In genomic region chr3:52684184-52684583, GRCh38 we compare ENCODE assay signal across 11 cellular contexts. TPM values are rescaled to one million over a fixed set of nuclear protein-coding genes. Genes with fewer than 3 reads are reported as not detected.
DNase-seq lines count a peak whose midpoint lies in the region; ATAC-seq and TF ChIP-seq lines count a peak whose summit lies in the region.
"Had no signal": no experiment of that assay in that cellular context is flagged by ENCODE, and none has a peak within 500 bp of the region (broad histone marks: within the 10 kb centered on the region; RNA-seq: fewer than 3 reads in every experiment).

No MANE protein-coding gene starts in this region.

- WGBS in liver, result 26% methylated on average over 5 of the region's 5 CpGs
- WGBS in transverse colon (ENCODE audit: low coverage in 1 of 2), 2 donors, result 38 to 41% methylated on average over 5 of the region's 5 CpGs

- H3K27ac ChIP-seq in liver (ENCODE audit: low read depth in 1 of 2, low read length in 2 of 2) (peak overlapping the region; percentile 85 to 98), transverse colon (peak overlapping the region in 3 of 4 donors; percentile 95 to 99 (median 98))

- H3K4me1 Mint-ChIP-seq in activated T-cell treated with anti-CD3 and anti-CD28 coated beads, Interleukin-2, amount 50 U/mL, for 4 hours (ENCODE audit: low read depth), result peaks cover 67% of the 10 kb centered on the region
- H3K4me1 Mint-ChIP-seq in activated T-helper 17 cell treated with anti-CD3 and anti-CD28 coated beads, Interleukin-2, amount 50 U/mL, for 72 hours, result peaks cover 56% of the 10 kb centered on the region

- TF ChIP-seq EP300 in transverse colon (IDR thresholded peaks at IDR 0.05; ENCODE audit: low read depth), result no peak

- no peaks in the 10 kb centered on the region for H3K9me3 Mint-ChIP-seq in activated T-cell treated with anti-CD3 and anti-CD28 coated beads, Interleukin-2, amount 50 U/mL, for 4 hours
- H3K9me3 Mint-ChIP-seq in activated T-helper 17 cell treated with anti-CD3 and anti-CD28 coated beads, Interleukin-2, amount 50 U/mL, for 72 hours, result no peaks in the 10 kb centered on the region

- H3K4me3 ChIP-seq in liver (ENCODE audit: low read depth in 1 of 3, low read length in 3 of 3), result no peak overlapping the region
- H3K4me3 ChIP-seq in transverse colon, result no peak overlapping the region

- TF ChIP-seq RAD21 in liver (IDR thresholded peaks at IDR 0.05), result no peak

- H3K27me3 Mint-ChIP-seq in activated T-cell treated with anti-CD3 and anti-CD28 coated beads, Interleukin-2, amount 50 U/mL, for 4 hours (ENCODE audit: low read depth), result no peaks in the 10 kb centered on the region
- no peaks in the 10 kb centered on the region for H3K27me3 Mint-ChIP-seq in activated T-helper 17 cell treated with anti-CD3 and anti-CD28 coated beads, Interleukin-2, amount 50 U/mL, for 72 hours

- peaks cover 16 to 52% (median 46%) of the 10 kb centered on the region in 4 donors for H3K4me1 ChIP-seq in liver (ENCODE audit: control insufficient read depth in 4 of 4, insufficient read depth in 4 of 4, low read length in 3 of 4)
- H3K4me1 ChIP-seq in transverse colon, result peaks cover 5 to 57% (median 36%) of the 10 kb centered on the region in 4 donors

- peak overlapping the region; percentile 96 for H3K27ac Mint-ChIP-seq in activated T-helper 17 cell treated with anti-CD3 and anti-CD28 coated beads, Interleukin-2, amount 50 U/mL, for 72 hours

- TF ChIP-seq CTCF in liver (IDR thresholded peaks at IDR 0.05; ENCODE audit: low read depth, low read length, missing input control) (no peak), transverse colon (IDR thresholded peaks at IDR 0.05) (no peak)

- H3K4me3 Mint-ChIP-seq in activated T-cell treated with anti-CD3 and anti-CD28 coated beads, Interleukin-2, amount 50 U/mL, for 4 hours, result peak overlapping the region; percentile 90
- H3K4me3 Mint-ChIP-seq in activated T-helper 17 cell treated with anti-CD3 and anti-CD28 coated beads, Interleukin-2, amount 50 U/mL, for 72 hours, result peak overlapping the region; percentile 95

- no peaks in the 10 kb centered on the region for H3K9me3 ChIP-seq in liver (ENCODE audit: control insufficient read depth in 4 of 4, low read length in 3 of 4)
- H3K9me3 ChIP-seq in transverse colon, result no peaks in the 10 kb centered on the region

- peaks cover 53% of the 10 kb centered on the region for H3K36me3 Mint-ChIP-seq in activated T-cell treated with anti-CD3 and anti-CD28 coated beads, Interleukin-2, amount 50 U/mL, for 4 hours (ENCODE audit: insufficient read depth)
- peaks cover 98% of the 10 kb centered on the region for H3K36me3 Mint-ChIP-seq in activated T-helper 17 cell treated with anti-CD3 and anti-CD28 coated beads, Interleukin-2, amount 50 U/mL, for 72 hours (ENCODE audit: low read depth)

- intact Hi-C loops in transverse colon (cut with DNase I; ENCODE audit: low total_unique reads), result no loop called here

- H3K36me3 ChIP-seq in liver (ENCODE audit: control insufficient read depth in 4 of 4, insufficient read depth in 3 of 4, low read depth in 1 of 4, low read length in 3 of 4), result peaks cover 7 to 24% (median 20%) of the 10 kb centered on the region in 4 donors
- H3K36me3 ChIP-seq in transverse colon, result peaks cover 0 to 25% (median 12%) of the 10 kb centered on the region in 4 donors

- in situ Hi-C loops in transverse colon (cut with MboI; ENCODE audit: low pct_ligation_motif_present in 1 of 4, low pct_unique_long_range_greater_than_20kb in 1 of 4, low sequenced_read_pairs in 3 of 4), result no loop called here

- no peak for DNase-seq in activated T-cell treated with anti-CD3 and anti-CD28 coated beads, Interleukin-2, amount 50 U/mL, for 4 hours
- no peak for DNase-seq in activated T-cell treated with anti-CD3 and anti-CD28 coated beads, Interleukin-2, amount 50 U/mL, for 1 hour
- DNase-seq in transverse colon, result no peak
- DNase-seq in MV-4-11 (lab: John Stamatoyannopoulos, UW), result no peak
- DNase-seq in ureter (ENCODE audit: low spot score), result no peak
- DNase-seq: AML-193, midbrain had no signal

- H3K27me3 ChIP-seq in liver (ENCODE audit: control insufficient read depth in 4 of 4, insufficient read depth in 4 of 4, low read length in 3 of 4) (no peaks in the 10 kb centered on the region), transverse colon (no peaks in the 10 kb centered on the region)

- no peak for TF ChIP-seq POLR2A in transverse colon (IDR thresholded peaks at IDR 0.05)

- no peak for ATAC-seq in activated T-cell treated with anti-CD3 and anti-CD28 coated beads, Interleukin-2, amount 50 U/mL, for 4 hours
- no peak for ATAC-seq in activated T-helper 17 cell treated with anti-CD3 and anti-CD28 coated beads, Interleukin-2, amount 50 U/mL, for 72 hours (replicated peaks)
- ATAC-seq in HG03469 (IDR thresholded peaks at IDR 0.05; ENCODE audit: unreplicated experiment), result no peak
- ATAC-seq: activated CD4-positive, CD25-positive, alpha-beta regulatory T cell treated with anti-CD3 and anti-CD28 coated beads, Interleukin-2, amount 50 U/mL, for 24 hours had no signal

- peak overlapping the region in 1 of 2 donors; percentile 99 for H3K9ac ChIP-seq in liver (ENCODE audit: low read depth in 1 of 2, low read length in 2 of 2)

TF ChIP-seq in liver, 16 proteins besides CTCF, POLR2A, EP300 and RAD21:
- TF ChIP-seq REST (IDR thresholded peaks at IDR 0.05) (no peak), FOXA2 (IDR thresholded peaks at IDR 0.05) (no peak), HNF4G (IDR thresholded peaks at IDR 0.05) (peak; percentile 27), TAF1 (conservative IDR thresholded peaks at IDR 0.05) (no peak), HNF4A (conservative IDR thresholded peaks at IDR 0.05) (peak; percentile 13 to 43), ZBTB33 (IDR thresholded peaks at IDR 0.05) (no peak)

RNA-seq across cellular contexts. Expression of gene PBRM1, which starts 1.5 kb away (rescaled TPM):
- total RNA-seq in activated T-cell treated with anti-CD3 and anti-CD28 coated beads, Interleukin-2, amount 50 U/mL, for 4 hours, result 10 to 100 TPM; 55.9 to 65.2 (median 64.4) TPM
- total RNA-seq in activated T-helper 17 cell treated with anti-CD3 and anti-CD28 coated beads, Interleukin-2, amount 50 U/mL, for 72 hours, result 10 to 100 TPM; 88.4 to 88.6 TPM
- total RNA-seq in liver (10 to 100 TPM; 57.7 to 65.7 TPM), transverse colon (100 to 1,000 TPM in 2 of 4 donors, 10 to 100 TPM in 2; 60.3 to 335 (median 134) TPM), ureter (82.3 TPM)
- 10 to 100 TPM in 1 of 2 donors, 1 to 10 TPM in 1; 7.1 to 19.7 TPM for polyA plus RNA-seq in liver

RNA-seq across cellular contexts. Expression of gene GNL3, which starts 1.6 kb away (rescaled TPM):
- 100 to 1,000 TPM; 324 to 336 (median 330) TPM for total RNA-seq in activated T-cell treated with anti-CD3 and anti-CD28 coated beads, Interleukin-2, amount 50 U/mL, for 4 hours
- total RNA-seq in activated T-helper 17 cell treated with anti-CD3 and anti-CD28 coated beads, Interleukin-2, amount 50 U/mL, for 72 hours, result 100 to 1,000 TPM; 165 to 189 TPM
- total RNA-seq in liver, result 10 to 100 TPM; 26.5 to 82.2 TPM
- 10 to 100 TPM; 38.5 to 45.1 TPM for polyA plus RNA-seq in liver
- 10 to 100 TPM; 19.1 to 54.5 (median 37.4) TPM for total RNA-seq in transverse colon
- total RNA-seq in ureter, result 174 TPM

RNA-seq across cellular contexts. Expression of gene GLT8D1, which starts 21.4 kb away (rescaled TPM):
- 10 to 100 TPM; 30.1 to 31.9 (median 30.6) TPM for total RNA-seq in activated T-cell treated with anti-CD3 and anti-CD28 coated beads, Interleukin-2, amount 50 U/mL, for 4 hours
- 10 to 100 TPM; 34.6 to 37.3 TPM for total RNA-seq in activated T-helper 17 cell treated with anti-CD3 and anti-CD28 coated beads, Interleukin-2, amount 50 U/mL, for 72 hours
- 10 to 100 TPM; 33.3 to 77.9 TPM for total RNA-seq in liver
- polyA plus RNA-seq in liver, result 10 to 100 TPM; 53.2 to 60.3 TPM
- total RNA-seq in transverse colon, result 10 to 100 TPM in 3 of 4 donors, not detected in 1; 34.3 to 52.6 (median 37.2) TPM
- total RNA-seq in ureter, result 52.3 TPM

RNA-seq across cellular contexts. Expression of gene SPCS1, which starts 21.7 kb away (rescaled TPM):
- 100 to 1,000 TPM; 150 to 171 (median 151) TPM for total RNA-seq in activated T-cell treated with anti-CD3 and anti-CD28 coated beads, Interleukin-2, amount 50 U/mL, for 4 hours
- total RNA-seq in activated T-helper 17 cell treated with anti-CD3 and anti-CD28 coated beads, Interleukin-2, amount 50 U/mL, for 72 hours, result 100 to 1,000 TPM in 1 of 2 donors, 10 to 100 TPM in 1; 66.2 to 106 TPM
- total RNA-seq in liver (10 to 100 TPM; 42.3 to 65.9 TPM), transverse colon (100 to 1,000 TPM in 2 of 4 donors, 10 to 100 TPM in 2; 24.3 to 120 (median 70.5) TPM), ureter (125 TPM)
- 100 to 1,000 TPM; 161 to 227 TPM for polyA plus RNA-seq in liver
